Comparison of ENCODE assay signal across 1 cellular context in genomic region chr7:155296788-155297516, GRCh38.
TF ChIP-seq lines count a peak whose summit lies in the region.

No MANE protein-coding gene starts in this region.

TF ChIP-seq in K562, 482 proteins besides CTCF, POLR2A, EP300 and RAD21 (continued from another document and continues in another):
- peak; percentile 86 for TF ChIP-seq MGA (IDR thresholded peaks at IDR 0.05)
- TF ChIP-seq RBM39 (optimal IDR thresholded peaks at IDR 0.05; ENCODE audit: low read depth, low read length), result peak; percentile 89
- peak; percentile 13; the same call in 1 of the 2 replicates for TF ChIP-seq POLR2AphosphoS5 (IDR thresholded peaks at IDR 0.05; ENCODE audit: control insufficient read depth, insufficient read depth, low read depth, low read length)
- TF ChIP-seq CAMTA2 (CRISPR knock-in tag; conservative IDR thresholded peaks at IDR 0.05), result 0 out of 2 replicates have a peak, but pooled peaks have one; percentile 9
- no peak for TF ChIP-seq ZNF347 (CRISPR knock-in tag; IDR thresholded peaks at IDR 0.05; ENCODE audit: low read depth)
- TF ChIP-seq TRIM24 (IDR thresholded peaks at IDR 0.05), result peak in 1 of 2 experiments; percentile 37; a peak in 1 of 4 replicates
- TF ChIP-seq RAD51 (IDR thresholded peaks at IDR 0.05; ENCODE audit: borderline replicate concordance, low read depth), result no peak
- peak; percentile 77 to 87 for TF ChIP-seq MNT (conservative IDR thresholded peaks at IDR 0.05)
- TF ChIP-seq RBM22 (IDR thresholded peaks at IDR 0.05; ENCODE audit: low read depth, low read length, poor library complexity, severe bottlenecking), result peak; percentile 26
- TF ChIP-seq MYNN (IDR thresholded peaks at IDR 0.05), result peak; percentile 78
- no peak for TF ChIP-seq MYNN (CRISPR knock-in tag; IDR thresholded peaks at IDR 0.05)
- peak; percentile 86 for TF ChIP-seq ZBTB7A (IDR thresholded peaks at IDR 0.05; ENCODE audit: borderline replicate concordance, control insufficient read depth, low read depth, low read length)
- TF ChIP-seq GATA2 (CRISPR knock-in tag; IDR thresholded peaks at IDR 0.05), result peak; percentile 77
- TF ChIP-seq DACH1 (IDR thresholded peaks at IDR 0.05; ENCODE audit: partially characterized antibody), result no peak
- peak; percentile 65 for TF ChIP-seq CHD1 (IDR thresholded peaks at IDR 0.05; ENCODE audit: low read length)
- 0 out of 2 replicates have a peak, but pooled peaks have one; percentile 67 for TF ChIP-seq ATF6 (CRISPR knock-in tag; IDR thresholded peaks at IDR 0.05)
- peak; percentile 72 for TF ChIP-seq SUPT5H (IDR thresholded peaks at IDR 0.05)
- peak; percentile 73 for TF ChIP-seq FOSL1 (tag; conservative IDR thresholded peaks at IDR 0.05)
- peak; percentile 62; the same call in 1 of the 2 replicates for TF ChIP-seq NKRF (IDR thresholded peaks at IDR 0.05; ENCODE audit: borderline replicate concordance)
- no peak for TF ChIP-seq FOXK1 (CRISPR knock-in tag; IDR thresholded peaks at IDR 0.05; ENCODE audit: borderline replicate concordance)
- peak; percentile 38; the same call in 1 of the 2 replicates for TF ChIP-seq REST (CRISPR knock-in tag; IDR thresholded peaks at IDR 0.05; ENCODE audit: low read depth)
- TF ChIP-seq KHSRP (IDR thresholded peaks at IDR 0.05), result no peak
- peak; percentile 57 for TF ChIP-seq ZNF316 (IDR thresholded peaks at IDR 0.05)
- peak; percentile 10; the same call in 1 of the 2 replicates for TF ChIP-seq PHB (CRISPR knock-in tag; IDR thresholded peaks at IDR 0.05)
- TF ChIP-seq ZNF592 (IDR thresholded peaks at IDR 0.05), result peak; percentile 80; the same call in 1 of the 2 replicates
